18 cellular contexts compared by ENCODE assay signal in the genomic region with DNA sequence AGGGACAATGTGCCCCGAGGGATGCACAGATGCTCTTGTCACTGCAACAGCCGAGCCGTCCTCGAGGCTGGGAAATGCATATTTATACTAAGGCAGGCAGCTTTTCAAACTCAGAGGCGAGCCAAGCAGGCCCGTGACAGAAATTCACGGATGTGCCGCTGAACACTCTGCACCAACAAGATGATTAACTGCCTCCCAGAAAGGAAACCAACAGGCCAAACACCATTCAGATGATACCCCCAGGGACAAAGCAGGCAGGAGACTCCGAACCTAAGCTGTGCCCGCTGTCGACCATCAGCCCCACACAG. TPM values are rescaled to one million over a fixed set of nuclear protein-coding genes. Genes with fewer than 3 reads are reported as not detected.
"Had no signal": no experiment of that assay in that cellular context is flagged by ENCODE, and none has a peak within 500 bp of the region (broad histone marks: within the 10 kb centered on the region; RNA-seq: fewer than 3 reads in every experiment).

No MANE protein-coding gene starts in this region.

- H3K4me3 ChIP-seq: body of pancreas, coronary artery, lung, pancreas, spleen had no signal

- H3K27me3 ChIP-seq: body of pancreas, pancreas had no signal

- H3K36me3 ChIP-seq: pancreas, spleen had no signal

- H3K4me1 ChIP-seq: body of pancreas, pancreas, spleen had no signal

- DNase-seq: activated CD4-positive, alpha-beta T cell treated with anti-CD3 and anti-CD28 coated beads, Interleukin-2, amount 10 ng/mL, durations not matched to agents 24 days and 14 days; activated CD4-positive, CD25-positive, alpha-beta regulatory T cell; activated CD8-positive, alpha-beta memory T cell treated with anti-CD3 and anti-CD28 coated beads, Interleukin-2, amount 50 U/mL, for 4 hours; activated CD8-positive, alpha-beta T cell treated with anti-CD3 and anti-CD28 coated beads, Interleukin-2, amount 10 ng/mL, durations not matched to agents 7 days and 5 days; activated effector memory CD4-positive, alpha-beta T cell treated with anti-CD3 and anti-CD28 coated beads, Interleukin-2, amount 50 U/mL, for 16 hours; activated naive CD8-positive, alpha-beta T cell treated with anti-CD3 and anti-CD28 coated beads for 36 hours; activated T-cell treated with anti-CD3 and anti-CD28 coated beads, Interleukin-2, amount 50 U/mL, for 48 hours; amygdala; body of pancreas; effector CD4-positive, alpha-beta T cell; left colon; pancreas; spleen; stimulated activated naive CD8-positive, alpha-beta T cell treated with anti-CD3 and anti-CD28 coated beads, Interleukin-15, amount 100 ng/mL, for 72 hours had no signal

- ATAC-seq: activated CD8-positive, alpha-beta T cell treated with anti-CD3 and anti-CD28 coated beads, Interleukin-2, amount 10 ng/mL, durations not matched to agents 7 days and 5 days; body of pancreas; left colon; pancreas; sciatic nerve; stimulated activated naive CD8-positive, alpha-beta T cell treated with anti-CD3 and anti-CD28 coated beads, Interleukin-15, amount 100 ng/mL, for 72 hours had no signal

- H3K27ac ChIP-seq: body of pancreas, pancreas, spleen had no signal

- H3K9me3 ChIP-seq: body of pancreas, pancreas, spleen had no signal

RNA-seq across cellular contexts. Expression of gene ADAMTS17, which starts 31.8 kb away (rescaled TPM):
- total RNA-seq: endothelial cell of umbilical vein had no signal
